24 cellular contexts compared by ENCODE assay signal in the genomic region with DNA sequence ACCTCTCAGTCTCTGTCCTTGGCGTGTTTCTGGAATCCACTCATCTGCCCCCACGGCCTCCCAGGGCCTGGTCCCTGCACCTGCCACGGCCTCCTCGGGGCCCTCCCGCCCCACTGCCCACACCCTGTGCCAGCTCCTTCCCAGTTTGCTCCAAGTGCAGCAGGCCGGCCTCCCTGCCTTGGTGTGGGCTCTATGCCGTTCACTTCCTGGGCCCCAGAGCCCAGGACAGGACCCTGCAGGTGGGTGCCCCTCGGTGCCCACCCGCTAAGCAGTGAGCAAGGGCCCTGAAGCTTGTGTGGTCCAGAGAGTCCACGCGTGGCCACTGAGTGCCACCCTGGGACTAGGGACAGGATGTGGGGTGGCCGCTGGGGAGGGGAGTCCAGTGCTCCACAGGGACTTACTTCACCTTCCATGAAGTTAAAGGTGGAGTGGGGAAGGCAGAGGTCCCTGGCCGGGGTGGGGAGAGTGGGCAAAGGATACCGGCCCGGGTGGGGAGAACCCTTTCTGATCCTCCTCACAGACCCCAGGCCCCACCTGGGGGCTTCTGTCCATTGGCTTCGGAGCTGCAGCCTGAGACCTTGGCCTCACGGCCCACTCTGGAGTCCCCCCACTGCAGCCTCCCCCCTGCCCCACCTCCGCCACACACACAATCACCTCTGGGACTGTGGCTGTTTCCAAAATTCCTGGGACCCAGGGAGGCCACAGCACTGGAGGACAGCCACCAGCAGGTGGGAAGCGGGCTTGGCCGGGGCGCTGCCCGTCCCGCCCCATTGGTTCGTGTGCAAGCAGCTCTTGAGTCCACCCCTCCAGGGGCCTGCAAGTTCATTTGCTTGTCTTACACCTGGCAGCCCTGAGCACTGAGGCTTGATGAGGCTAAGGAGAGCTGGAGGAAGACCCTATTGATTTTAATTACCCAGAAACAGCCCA.
A peak's percentile ranks its signal among the peaks of the same experiment; 100 is the strongest.
DNase-seq lines count a peak whose midpoint lies in the region; ATAC-seq, FAIRE-seq and TF ChIP-seq lines count a peak whose summit lies in the region.
"Had no signal": no experiment of that assay in that cellular context is flagged by ENCODE, and none has a peak within 500 bp of the region (broad histone marks: within the 10 kb centered on the region; RNA-seq: fewer than 3 reads in every experiment).

No MANE protein-coding gene starts in this region.

- no peaks in the 10 kb centered on the region for H4K20me1 ChIP-seq in SK-N-SH (ENCODE audit: insufficient read depth)

- H3K4me1 ChIP-seq in SK-N-SH (ENCODE audit: control insufficient read depth in 1 of 2, insufficient read depth in 2 of 2, low read depth in 1 of 2, low read length in 1 of 2) (no peaks in the 10 kb centered on the region; a peak in 1 of 4 replicates), RWPE2 (ENCODE audit: insufficient read depth, poor library complexity, severe bottlenecking) (no peaks in the 10 kb centered on the region), small intestine (ENCODE audit: control insufficient read depth in 2 of 2, insufficient read depth in 1 of 2, low read depth in 1 of 2, low read length in 1 of 2) (no peaks in the 10 kb centered on the region)

- H3K4me1 Mint-ChIP-seq in activated T-cell treated with anti-CD3 and anti-CD28 coated beads, Interleukin-2, amount 50 U/mL, for 72 hours (ENCODE audit: low read depth) = no peaks in the 10 kb centered on the region

- WGBS in SK-N-SH (ENCODE audit: low lambda C conversion rate) = 55% methylated on average over 13 of the region's 24 CpGs
- WGBS in small intestine, 3 donors = 78 to 88% (median 83%) methylated on average over 23 to 24 of the region's 24 CpGs

- H3K36me3 Mint-ChIP-seq in activated T-cell treated with anti-CD3 and anti-CD28 coated beads, Interleukin-2, amount 50 U/mL, for 72 hours (ENCODE audit: insufficient read depth in 2 of 2) = peaks cover 0 to 10% of the 10 kb centered on the region in 2 donors

- intact Hi-C loops in sciatic nerve (cut with DNase I) = no loop called here

- CTCF ChIA-PET in SK-N-SH (lab: Yijun Ruan, JAX) = no interaction called here

- peaks cover 6% of the 10 kb centered on the region for H3K27me3 Mint-ChIP-seq in activated T-cell treated with anti-CD3 and anti-CD28 coated beads, Interleukin-2, amount 50 U/mL, for 72 hours (ENCODE audit: low read depth)

- TF ChIP-seq CTCF in SK-N-SH (IDR thresholded peaks at IDR 0.05) (no peak), RWPE2 (IDR thresholded peaks at IDR 0.05; ENCODE audit: poor library complexity, severe bottlenecking) (no peak)

- DNase-seq in SK-N-SH (peak; percentile 11), RWPE2 (ENCODE audit: low spot score) (peak; percentile 56), left kidney (ENCODE audit: low read depth, low spot score) (peak; percentile 43), sciatic nerve (ENCODE audit: low spot score) (peak; percentile 45), small intestine (no peak), A172 (ENCODE audit: low spot score) (no peak)
- no peak for DNase-seq in activated T-cell treated with anti-CD3 and anti-CD28 coated beads, Interleukin-2, amount 50 U/mL, for 72 hours
- DNase-seq: AML-193, DMS53, GDM1, Kasumi-1, NCI-H1694, NCI-H2081, NCI-H2171, NCI-H345, NCI-H524, NCI-H774, SJCRH30 had no signal

- H3K27ac Mint-ChIP-seq in activated T-cell treated with anti-CD3 and anti-CD28 coated beads, Interleukin-2, amount 50 U/mL, for 72 hours = no peak overlapping the region

- H3K4me3 ChIP-seq in SK-N-SH (ENCODE audit: low read depth in 2 of 2, low read length in 1 of 2) (no peak overlapping the region), RWPE2 (ENCODE audit: severe bottlenecking) (no peak overlapping the region), small intestine (ENCODE audit: low read depth in 1 of 2, low read length in 2 of 2) (no peak overlapping the region)
- H3K4me3 ChIP-seq: SJCRH30 had no signal

- POLR2A ChIA-PET in SK-N-SH (lab: Yijun Ruan, JAX) = no interaction called here

- H3K27me3 ChIP-seq in SK-N-SH (ENCODE audit: insufficient read depth) (peaks cover 40% of the 10 kb centered on the region), RWPE2 (ENCODE audit: insufficient read depth, poor library complexity, severe bottlenecking) (peaks cover 39% of the 10 kb centered on the region), small intestine (ENCODE audit: control insufficient read depth in 2 of 2, insufficient read depth in 2 of 2, low read length in 2 of 2) (peaks cover 5 to 9% of the 10 kb centered on the region in 2 donors)

- no peak for TF ChIP-seq EP300 in SK-N-SH (IDR thresholded peaks at IDR 0.05; ENCODE audit: borderline replicate concordance in 1 of 2, low read depth in 1 of 2, low read length in 1 of 2)

- no peak overlapping the region for H3K9ac ChIP-seq in SK-N-SH

- H3K27ac ChIP-seq in SK-N-SH (ENCODE audit: low read depth in 2 of 2, low read length in 1 of 2) (no peak overlapping the region), RWPE2 (ENCODE audit: poor library complexity, severe bottlenecking) (no peak overlapping the region), small intestine (ENCODE audit: low read depth in 1 of 2, low read length in 1 of 2) (no peak overlapping the region)
- H3K27ac ChIP-seq: 22Rv1, C4-2B, SJCRH30 had no signal

- no peaks in the 10 kb centered on the region for H3K9me2 ChIP-seq in SK-N-SH

- no peaks in the 10 kb centered on the region for H3K79me2 ChIP-seq in SK-N-SH (ENCODE audit: insufficient read depth)

- no peak overlapping the region for H3K4me3 Mint-ChIP-seq in activated T-cell treated with anti-CD3 and anti-CD28 coated beads, Interleukin-2, amount 50 U/mL, for 72 hours

- ATAC-seq in SK-N-SH treated with all-trans-retinoic acid at 6 μM for 48 hours (no peak), RWPE2 (ENCODE audit: low read depth) (no peak), sciatic nerve (no peak)
- ATAC-seq in activated T-cell treated with anti-CD3 and anti-CD28 coated beads, Interleukin-2, amount 50 U/mL, for 72 hours (replicated peaks in 1 of 2) = no peak
- ATAC-seq: Panc1 had no signal

- no peak for TF ChIP-seq RAD21 in SK-N-SH (IDR thresholded peaks at IDR 0.05; ENCODE audit: low read length)

- no peak for FAIRE-seq in small intestine (lab: Jason Lieb, UNC)
- FAIRE-seq: D721Med, GM18507 had no signal

- no peak overlapping the region for H3K4me2 ChIP-seq in SK-N-SH

- H3K9me3 Mint-ChIP-seq in activated T-cell treated with anti-CD3 and anti-CD28 coated beads, Interleukin-2, amount 50 U/mL, for 72 hours = peaks cover 12% of the 10 kb centered on the region in 2 donors

- H2AFZ ChIP-seq in SK-N-SH (ENCODE audit: low read depth) = no peak overlapping the region

- H3K36me3 ChIP-seq in SK-N-SH (replicated peaks in 1 of 2; ENCODE audit: control insufficient read depth in 1 of 2, insufficient read depth in 2 of 2, low read length in 1 of 2) (no peaks in the 10 kb centered on the region), RWPE2 (ENCODE audit: low read depth) (no peaks in the 10 kb centered on the region), small intestine (ENCODE audit: control insufficient read depth in 2 of 2, insufficient read depth in 2 of 2, low read length in 2 of 2) (no peaks in the 10 kb centered on the region)
- H3K36me3 ChIP-seq: SJCRH30 had no signal

- H3K9me3 ChIP-seq in SK-N-SH (no peaks in the 10 kb centered on the region), RWPE2 (ENCODE audit: severe bottlenecking) (no peaks in the 10 kb centered on the region), small intestine (ENCODE audit: control insufficient read depth, low read depth) (no peaks in the 10 kb centered on the region)

- H3F3A ChIP-seq in SK-N-SH (replicated peaks; ENCODE audit: insufficient read depth) = no peaks in the 10 kb centered on the region

TF ChIP-seq in SK-N-SH, 30 proteins besides CTCF, POLR2A, EP300 and RAD21 (continues in another document):
- TF ChIP-seq JUND (IDR thresholded peaks at IDR 0.05) = no peak

TF ChIP-seq in SK-N-SH treated with all-trans-retinoic acid at 6 μM for 48 hours, 23 proteins besides CTCF, POLR2A, EP300 and RAD21:
- TF ChIP-seq TCF4 (CRISPR knock-in tag; IDR thresholded peaks at IDR 0.05; ENCODE audit: borderline replicate concordance) = no peak
- no peak for TF ChIP-seq ZNF70 (CRISPR knock-in tag; IDR thresholded peaks at IDR 0.05)
- TF ChIP-seq RARB (CRISPR knock-in tag; IDR thresholded peaks at IDR 0.05) = no peak
- TF ChIP-seq PPARA (CRISPR knock-in tag; IDR thresholded peaks at IDR 0.05; ENCODE audit: borderline replicate concordance) = no peak
- TF ChIP-seq, protein P1, sequence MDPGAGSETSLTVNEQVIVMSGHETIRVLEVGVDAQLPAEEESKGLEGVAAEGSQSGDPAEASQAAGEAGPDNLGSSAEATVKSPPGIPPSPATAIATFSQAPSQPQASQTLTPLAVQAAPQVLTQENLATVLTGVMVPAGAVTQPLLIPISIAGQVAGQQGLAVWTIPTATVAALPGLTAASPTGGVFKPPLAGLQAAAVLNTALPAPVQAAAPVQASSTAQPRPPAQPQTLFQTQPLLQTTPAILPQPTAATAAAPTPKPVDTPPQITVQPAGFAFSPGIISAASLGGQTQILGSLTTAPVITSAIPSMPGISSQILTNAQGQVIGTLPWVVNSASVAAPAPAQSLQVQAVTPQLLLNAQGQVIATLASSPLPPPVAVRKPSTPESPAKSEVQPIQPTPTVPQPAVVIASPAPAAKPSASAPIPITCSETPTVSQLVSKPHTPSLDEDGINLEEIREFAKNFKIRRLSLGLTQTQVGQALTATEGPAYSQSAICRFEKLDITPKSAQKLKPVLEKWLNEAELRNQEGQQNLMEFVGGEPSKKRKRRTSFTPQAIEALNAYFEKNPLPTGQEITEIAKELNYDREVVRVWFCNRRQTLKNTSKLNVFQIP (CRISPR knock-in tag; IDR thresholded peaks at IDR 0.05; ENCODE audit: borderline replicate concordance, low read depth) = no peak
- no peak for TF ChIP-seq SNAI2 (CRISPR knock-in tag; IDR thresholded peaks at IDR 0.05)

Comparison
In these comparisons a context has a peak if more than half of its experiments do, and no peak if none do; other contexts are left out.
1. DNase-seq: peak in SK-N-SH (single experiment), RWPE2 (single experiment), left kidney (single experiment) and sciatic nerve (single experiment); none in small intestine (single experiment), A172 (single experiment) and activated T-cell treated with anti-CD3 and anti-CD28 coated beads, Interleukin-2, amount 50 U/mL, for 72 hours (0 of 2).